In genomic region chrX:124736553-124737240, GRCh38 we compare ENCODE assay signal across 10 cellular contexts.
A peak's percentile ranks its signal among the peaks of the same experiment; 100 is the strongest.
DNase-seq lines count a peak whose midpoint lies in the region; ATAC-seq, FAIRE-seq and TF ChIP-seq lines count a peak whose summit lies in the region.
"Had no signal": no experiment of that assay in that cellular context is flagged by ENCODE, and none has a peak within 500 bp of the region (broad histone marks: within the 10 kb centered on the region; RNA-seq: fewer than 3 reads in every experiment).

No MANE protein-coding gene starts in this region.

- H3K4me3 ChIP-seq in HUES6 (ENCODE audit: low read depth, low read length) (peak overlapping the region; percentile 18; the same call in 1 of the 2 replicates), K562 (no peak overlapping the region)
- H3K4me3 ChIP-seq: lung had no signal

- no peak for TF ChIP-seq RAD21 in K562 (CRISPR knock-in tag; conservative IDR thresholded peaks at IDR 0.05 in 1 of 2, IDR thresholded peaks at IDR 0.05 in 1 of 2)

- H3K9ac ChIP-seq in HUES6 (ENCODE audit: low read length) (no peak overlapping the region), K562 (ENCODE audit: insufficient read depth in 1 of 2, low read depth in 2 of 2, low read length in 2 of 2) (no peak overlapping the region)

- TF ChIP-seq EP300 in K562 (IDR thresholded peaks at IDR 0.05; ENCODE audit: low read length): no peak

- POLR2A ChIA-PET in K562 (lab: Yijun Ruan, JAX) (interaction anchor here (1.3 kb wide), 1 partner anchor 11 kb away, joined by 5 read pairs; no protein-coding TSS in a partner anchor), HEK293T (lab: Yijun Ruan, JAX) (no interaction called here)

- BruUV-seq in K562 (replicated peaks; lab: Mats Ljungman, UMichigan): no TSS peak

- H3K36me3 ChIP-seq in HUES6 (ENCODE audit: control insufficient read depth, insufficient read depth, low read length): no peaks in the 10 kb centered on the region
- no peaks in the 10 kb centered on the region; the same call in 2 of the 3 replicates for H3K36me3 ChIP-seq in K562 (ENCODE audit: control insufficient read depth, insufficient read depth, low read length)

- no peak overlapping the region for H3K4me2 ChIP-seq in K562 (ENCODE audit: insufficient read depth, low read length)

- H3K27me3 ChIP-seq in HUES6 (ENCODE audit: control insufficient read depth, insufficient read depth, low read length) (no peaks in the 10 kb centered on the region; the same call in 1 of the 2 replicates), K562 (ENCODE audit: control insufficient read depth in 2 of 2, insufficient read depth in 2 of 2, low read length in 2 of 2) (no peaks in the 10 kb centered on the region)

- no peak for TF ChIP-seq CTCF in K562 (IDR thresholded peaks at IDR 0.05 in 2 of 3, conservative IDR thresholded peaks at IDR 0.05 in 1 of 3; ENCODE audit: insufficient read depth in 2 of 3, low read depth in 1 of 3, low read length in 3 of 3)

- in situ Hi-C loops in K562 (cut with MboI): no loop called here

- H3K9me3 ChIP-seq in HUES6 (ENCODE audit: control insufficient read depth, insufficient read depth, low read depth, low read length) (no peaks in the 10 kb centered on the region), K562 (replicated peaks; ENCODE audit: control insufficient read depth, insufficient read depth, low read depth, low read length) (no peaks in the 10 kb centered on the region)

- no peak overlapping the region for H2AFZ ChIP-seq in K562 (ENCODE audit: low read depth, low read length)

- DNase-seq in activated CD4-positive, alpha-beta T cell treated with anti-CD3 and anti-CD28 coated beads for 48 hours: peak; percentile 47
- DNase-seq in K562 (ENCODE audit: extremely low read depth in 1 of 4, low spot score in 3 of 4): peak in 1 of 4 experiments; percentile 5
- peak; percentile 9 to 30 for DNase-seq in stimulated activated CD4-positive, alpha-beta T cell treated with anti-CD3 and anti-CD28 coated beads, Interleukin-1b, Interleukin-23, amount 100 ng/mL, for 4 hours (ENCODE audit: low read depth in 2 of 2)
- DNase-seq in HEK293T (ENCODE audit: extremely low spot score): no peak
- no peak for DNase-seq in DMS 273 (lab: John Stamatoyannopoulos, UW; ENCODE audit: unreplicated experiment)
- DNase-seq: NCI-H2107 had no signal

- ATAC-seq in K562 (no peak; the same call in 2 of the 3 replicates), HG02973 (IDR thresholded peaks at IDR 0.05; ENCODE audit: unreplicated experiment) (no peak), GM21723 (IDR thresholded peaks at IDR 0.05; ENCODE audit: unreplicated experiment) (no peak)

- no peaks in the 10 kb centered on the region for H4K20me1 ChIP-seq in K562 (replicated peaks; ENCODE audit: control insufficient read depth, insufficient read depth, low read length)

- H3K27ac ChIP-seq in HUES6 (ENCODE audit: low read depth, low read length) (no peak overlapping the region; the same call in 1 of the 2 replicates), K562 (ENCODE audit: extremely low read depth, low read depth, low read length) (no peak overlapping the region)

- intact Hi-C loops in K562 (cut with micrococcal nuclease): no loop called here

- peaks cover 25% of the 10 kb centered on the region for H3K4me1 ChIP-seq in HUES6 (ENCODE audit: control insufficient read depth, insufficient read depth, low read length)
- peaks cover 7 to 12% of the 10 kb centered on the region in 2 experiments; a peak in 3 of 5 replicates for H3K4me1 ChIP-seq in K562 (replicated peaks in 1 of 2; ENCODE audit: control insufficient read depth in 2 of 2, insufficient read depth in 2 of 2, low read length in 2 of 2)

- WGBS in K562 (ENCODE audit: insufficient coverage, low coverage, missing lambda C conversion rate): 36% methylated on average over 6 of the region's 9 CpGs

- FAIRE-seq in K562 (lab: Jason Lieb, UNC): peak; percentile 23

- no peaks in the 10 kb centered on the region for H3K9me1 ChIP-seq in K562 (ENCODE audit: control insufficient read depth, insufficient read depth, low read length)

- CTCF ChIA-PET in K562 (lab: Yijun Ruan, JAX; ENCODE audit: low intra/inter-chr PET ratio) (no interaction called here), HEK293T (lab: Yijun Ruan, JAX) (no interaction called here)

- H3K79me2 ChIP-seq in K562 (ENCODE audit: control insufficient read depth, insufficient read depth, low read length): no peaks in the 10 kb centered on the region

- TF ChIP-seq POLR2A in K562 (conservative IDR thresholded peaks at IDR 0.05): no peak

TF ChIP-seq in K562, 482 proteins besides CTCF, POLR2A, EP300 and RAD21 (continues in another document):
- no peak for TF ChIP-seq MXI1 (IDR thresholded peaks at IDR 0.05; ENCODE audit: low read depth, low read length)
- no peak for TF ChIP-seq ZNF253 (CRISPR knock-in tag; conservative IDR thresholded peaks at IDR 0.05)
- TF ChIP-seq PBX2 (CRISPR knock-in tag; IDR thresholded peaks at IDR 0.05; ENCODE audit: low read depth): no peak
- TF ChIP-seq PBX2 (tag; conservative IDR thresholded peaks at IDR 0.05; ENCODE audit: low read depth): peak; percentile 56
- no peak for TF ChIP-seq ELF2 (CRISPR knock-in tag; IDR thresholded peaks at IDR 0.05)
- no peak for TF ChIP-seq NR2C2 (CRISPR knock-in tag; IDR thresholded peaks at IDR 0.05)
- TF ChIP-seq NR2C2 (tag; IDR thresholded peaks at IDR 0.05): no peak
- TF ChIP-seq SOX6 (IDR thresholded peaks at IDR 0.05): 0 out of 2 replicates have a peak, but pooled peaks have one; percentile 18
- no peak for TF ChIP-seq BCOR (IDR thresholded peaks at IDR 0.05)
- TF ChIP-seq MEIS2 (IDR thresholded peaks at IDR 0.05; ENCODE audit: partially characterized antibody): peak; percentile 45

TF ChIP-seq in HEK293T, 16 proteins besides CTCF, POLR2A, EP300 and RAD21:
- no peak for TF ChIP-seq BHLHE40 (IDR thresholded peaks at IDR 0.05; ENCODE audit: borderline replicate concordance)
- TF ChIP-seq ARNT (IDR thresholded peaks at IDR 0.05): no peak
- no peak for TF ChIP-seq PKNOX1 (IDR thresholded peaks at IDR 0.05)
- TF ChIP-seq LEF1 (IDR thresholded peaks at IDR 0.05; ENCODE audit: borderline replicate concordance): no peak
- no peak for TF ChIP-seq ELF4 (IDR thresholded peaks at IDR 0.05)
- TF ChIP-seq FOXK2 (IDR thresholded peaks at IDR 0.05): no peak
- no peak for TF ChIP-seq TARDBP (IDR thresholded peaks at IDR 0.05)
- TF ChIP-seq CTBP1 (IDR thresholded peaks at IDR 0.05; ENCODE audit: borderline replicate concordance): no peak
- no peak for TF ChIP-seq SP1 (IDR thresholded peaks at IDR 0.05)
- TF ChIP-seq ZNF384 (IDR thresholded peaks at IDR 0.05): no peak
- TF ChIP-seq NFRKB (IDR thresholded peaks at IDR 0.05): no peak
- no peak for TF ChIP-seq SUZ12 (IDR thresholded peaks at IDR 0.05)
- TF ChIP-seq FOXA1 (IDR thresholded peaks at IDR 0.05): no peak
- no peak for TF ChIP-seq FOXM1 (IDR thresholded peaks at IDR 0.05; ENCODE audit: borderline replicate concordance)
- TF ChIP-seq L3MBTL2 (conservative IDR thresholded peaks at IDR 0.05): no peak
- TF ChIP-seq HDGF (IDR thresholded peaks at IDR 0.05; ENCODE audit: borderline replicate concordance): no peak
TF ChIP-seq in HEK293T: peak in this region for 0.

Comparison
In these comparisons a context has a peak if more than half of its experiments do, and no peak if none do; other contexts are left out.
1. DNase-seq: peak in activated CD4-positive, alpha-beta T cell treated with anti-CD3 and anti-CD28 coated beads for 48 hours (single experiment) and stimulated activated CD4-positive, alpha-beta T cell treated with anti-CD3 and anti-CD28 coated beads, Interleukin-1b, Interleukin-23, amount 100 ng/mL, for 4 hours (2 of 2); none in HEK293T (single experiment) and DMS 273 (single experiment).